23 cellular contexts compared by ENCODE assay signal in the genomic region with DNA sequence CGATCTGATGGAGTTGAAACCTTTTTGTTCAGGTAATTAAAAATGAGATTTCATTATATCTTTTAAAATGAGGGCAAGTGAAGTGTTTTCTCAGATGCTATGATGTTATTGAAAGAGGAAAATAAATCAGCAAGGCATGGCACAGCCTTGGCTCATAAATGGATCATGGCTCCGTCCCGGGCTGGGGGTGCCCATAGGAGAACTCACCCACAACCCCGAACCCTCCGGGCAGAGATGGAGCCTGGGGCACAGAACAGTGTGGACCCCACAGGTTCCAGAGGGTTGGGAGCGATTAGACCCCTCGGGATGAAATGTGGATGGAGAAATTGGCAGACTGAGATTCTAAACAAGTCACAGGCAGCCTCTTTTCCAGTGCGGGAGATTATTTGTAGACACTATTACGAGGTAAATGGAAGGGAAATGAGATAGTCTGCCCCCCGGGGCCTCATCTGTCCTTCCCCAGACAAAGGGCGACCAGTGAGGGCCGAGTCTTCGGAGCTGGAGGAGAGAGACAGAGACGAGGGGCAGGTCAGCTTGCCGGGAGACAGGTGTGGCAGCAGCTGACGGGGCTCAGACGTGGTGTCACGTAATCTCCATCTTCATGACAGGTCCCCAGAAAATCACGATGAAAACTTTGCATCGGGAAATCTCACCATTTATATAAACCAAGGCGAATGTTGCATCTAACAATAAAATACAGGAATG. TPM values are rescaled to one million over a fixed set of nuclear protein-coding genes. Genes with fewer than 3 reads are reported as not detected.
"Had no signal": no experiment of that assay in that cellular context is flagged by ENCODE, and none has a peak within 500 bp of the region (broad histone marks: within the 10 kb centered on the region; RNA-seq: fewer than 3 reads in every experiment).

No MANE protein-coding gene starts in this region.

- H3K36me3 ChIP-seq: lower lobe of right lung, sigmoid colon, thoracic aorta, upper lobe of left lung had no signal

- H3K4me3 ChIP-seq: dorsolateral prefrontal cortex, hepatocyte, lower lobe of right lung, sigmoid colon, thoracic aorta, upper lobe of left lung had no signal

- H3K4me1 ChIP-seq: lower lobe of right lung, sigmoid colon, upper lobe of left lung had no signal

- H3K9me3 ChIP-seq: lower lobe of right lung, sigmoid colon, thoracic aorta, upper lobe of left lung had no signal

- DNase-seq: activated CD4-positive, alpha-beta T cell treated with anti-CD3 and anti-CD28 coated beads for 48 hours; activated CD4-positive, CD25-positive, alpha-beta regulatory T cell; activated CD8-positive, alpha-beta T cell treated with anti-CD3 and anti-CD28 coated beads for 36 hours; activated naive CD4-positive, alpha-beta T cell; activated naive CD8-positive, alpha-beta T cell treated with anti-CD3 and anti-CD28 coated beads, Interleukin-2, amount 10 ng/mL, durations not matched to agents 7 days and 5 days; activated T-cell treated with anti-CD3 and anti-CD28 coated beads, Interleukin-2, amount 50 U/mL, for 1 hour; amygdala; foreskin fibroblast; lower lobe of right lung; natural killer cell; sigmoid colon; stimulated activated CD4-positive, alpha-beta T cell treated with anti-CD3 and anti-CD28 coated beads, Interleukin-4, amount 100 ng/mL, for 4 hours; T1000 had no signal

- H3K79me2 ChIP-seq: hepatocyte had no signal

- H3K27me3 ChIP-seq: hepatocyte, upper lobe of left lung had no signal

- H3K27ac ChIP-seq: dorsolateral prefrontal cortex, epithelial cell of prostate, hepatocyte, lower lobe of right lung, sigmoid colon, thoracic aorta, upper lobe of left lung had no signal

- H3K9me3 Mint-ChIP-seq: activated CD8-positive, alpha-beta T cell treated with anti-CD3 and anti-CD28 coated beads for 36 hours; activated naive CD8-positive, alpha-beta T cell treated with anti-CD3 and anti-CD28 coated beads, Interleukin-2, amount 10 ng/mL, durations not matched to agents 7 days and 5 days; activated T-helper 17 cell treated with anti-CD3 and anti-CD28 coated beads, Interleukin-2, amount 50 U/mL, for 72 hours; natural killer cell; stimulated activated memory B cell treated with anti-CD40 and anti-IgM and Interleukin-4, amounts not matched to agents 10 μg/mL and 1 μg/mL and 100 μg/mL, for 72 hours had no signal

- H3K4me2 ChIP-seq: hepatocyte had no signal

- ATAC-seq: activated CD8-positive, alpha-beta T cell treated with anti-CD3 and anti-CD28 coated beads for 36 hours; activated T-helper 17 cell treated with anti-CD3 and anti-CD28 coated beads, Interleukin-2, amount 50 U/mL, for 72 hours; lower lobe of right lung; natural killer cell; stimulated activated memory B cell treated with anti-CD40 and anti-IgM and Interleukin-4, amounts not matched to agents 10 μg/mL and 1 μg/mL and 100 μg/mL, for 72 hours had no signal

- H3K27ac Mint-ChIP-seq: activated CD8-positive, alpha-beta T cell treated with anti-CD3 and anti-CD28 coated beads for 36 hours; activated naive CD8-positive, alpha-beta T cell treated with anti-CD3 and anti-CD28 coated beads, Interleukin-2, amount 10 ng/mL, durations not matched to agents 7 days and 5 days; activated T-helper 17 cell treated with anti-CD3 and anti-CD28 coated beads, Interleukin-2, amount 50 U/mL, for 72 hours; natural killer cell; stimulated activated memory B cell treated with anti-CD40 and anti-IgM and Interleukin-4, amounts not matched to agents 10 μg/mL and 1 μg/mL and 100 μg/mL, for 72 hours had no signal

- H3K36me3 Mint-ChIP-seq: activated naive CD8-positive, alpha-beta T cell treated with anti-CD3 and anti-CD28 coated beads, Interleukin-2, amount 10 ng/mL, durations not matched to agents 7 days and 5 days; natural killer cell had no signal

- H3K4me3 Mint-ChIP-seq: activated CD8-positive, alpha-beta T cell treated with anti-CD3 and anti-CD28 coated beads for 36 hours; activated naive CD8-positive, alpha-beta T cell treated with anti-CD3 and anti-CD28 coated beads, Interleukin-2, amount 10 ng/mL, durations not matched to agents 7 days and 5 days; activated T-helper 17 cell treated with anti-CD3 and anti-CD28 coated beads, Interleukin-2, amount 50 U/mL, for 72 hours; natural killer cell; stimulated activated memory B cell treated with anti-CD40 and anti-IgM and Interleukin-4, amounts not matched to agents 10 μg/mL and 1 μg/mL and 100 μg/mL, for 72 hours had no signal

- H3K4me1 Mint-ChIP-seq: activated naive CD8-positive, alpha-beta T cell treated with anti-CD3 and anti-CD28 coated beads, Interleukin-2, amount 10 ng/mL, durations not matched to agents 7 days and 5 days; activated T-helper 17 cell treated with anti-CD3 and anti-CD28 coated beads, Interleukin-2, amount 50 U/mL, for 72 hours; stimulated activated memory B cell treated with anti-CD40 and anti-IgM and Interleukin-4, amounts not matched to agents 10 μg/mL and 1 μg/mL and 100 μg/mL, for 72 hours had no signal

- H2AFZ ChIP-seq: hepatocyte had no signal

RNA-seq across cellular contexts. Expression of a gene that starts 47.9 kb away (rescaled TPM):
- total RNA-seq: activated CD8-positive, alpha-beta T cell treated with anti-CD3 and anti-CD28 coated beads for 36 hours; activated naive CD8-positive, alpha-beta T cell treated with anti-CD3 and anti-CD28 coated beads, Interleukin-2, amount 10 ng/mL, durations not matched to agents 7 days and 5 days; activated T-helper 17 cell treated with anti-CD3 and anti-CD28 coated beads, Interleukin-2, amount 50 U/mL, for 72 hours; dorsolateral prefrontal cortex; glomerular endothelial cell; hepatocyte; lower lobe of right lung; mesenteric fat pad; natural killer cell; renal cortical epithelial cell; sigmoid colon; thoracic aorta had no signal
- polyA plus RNA-seq: hepatocyte had no signal
